ENCODE assay signal across 9 cellular contexts in the genomic region with DNA sequence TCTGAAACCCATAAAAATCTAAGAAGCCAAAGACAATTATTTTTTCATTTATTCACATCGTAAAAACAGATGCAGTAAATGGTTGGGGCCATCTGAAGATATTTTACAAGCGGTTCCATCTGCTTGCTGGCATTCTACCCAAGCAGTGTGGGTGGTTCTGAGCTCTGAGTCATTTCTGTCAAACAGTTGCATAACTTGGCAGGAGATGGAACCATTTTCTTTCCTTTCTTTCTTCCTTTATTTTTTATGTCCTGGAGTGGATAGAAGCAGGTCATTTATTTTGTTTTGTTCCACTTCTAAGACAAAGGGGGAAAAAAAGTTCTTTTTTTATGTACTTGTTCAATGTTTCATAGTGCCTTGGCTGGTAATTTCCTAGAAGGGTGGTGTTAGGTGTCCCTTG.
DNase-seq lines count a peak whose midpoint lies in the region; ATAC-seq and TF ChIP-seq lines count a peak whose summit lies in the region.
"Had no signal": no experiment of that assay in that cellular context is flagged by ENCODE, and none has a peak within 500 bp of the region (broad histone marks: within the 10 kb centered on the region; RNA-seq: fewer than 3 reads in every experiment).

No MANE protein-coding gene starts in this region.

- H3K36me3 ChIP-seq in body of pancreas (replicated peaks in 1 of 2; ENCODE audit: insufficient read depth in 1 of 2, low read depth in 2 of 2), result no peaks in the 10 kb centered on the region
- no peaks in the 10 kb centered on the region for H3K36me3 ChIP-seq in aorta (ENCODE audit: control insufficient read depth in 1 of 2, insufficient read depth in 2 of 2, low read length in 1 of 2)

- H3K9me3 Mint-ChIP-seq in natural killer cell treated with Interleukin-12 subunit alpha and Interleukin-12 subunit beta and Interleukin-15 and Interleukin-18, amount 100 ng/mL, for 72 hours, result peaks cover 11% of the 10 kb centered on the region

- H3K27me3 Mint-ChIP-seq in natural killer cell treated with Interleukin-12 subunit alpha and Interleukin-12 subunit beta and Interleukin-15 and Interleukin-18, amount 100 ng/mL, for 72 hours, result no peaks in the 10 kb centered on the region

- H3K27me3 ChIP-seq in body of pancreas, result no peaks in the 10 kb centered on the region
- H3K27me3 ChIP-seq in aorta (ENCODE audit: control insufficient read depth in 1 of 2, insufficient read depth in 2 of 2, low read length in 1 of 2), result no peaks in the 10 kb centered on the region

- no peak overlapping the region for H3K4me3 Mint-ChIP-seq in natural killer cell treated with Interleukin-12 subunit alpha and Interleukin-12 subunit beta and Interleukin-15 and Interleukin-18, amount 100 ng/mL, for 72 hours

- H3K27ac ChIP-seq in body of pancreas (no peak overlapping the region), aorta (ENCODE audit: low read depth in 1 of 2, low read length in 2 of 2) (no peak overlapping the region)

- no peaks in the 10 kb centered on the region for H3K9me3 ChIP-seq in body of pancreas
- H3K9me3 ChIP-seq in aorta (ENCODE audit: control insufficient read depth, low read length), result peaks cover 1% of the 10 kb centered on the region

- peaks cover 12% of the 10 kb centered on the region for H3K36me3 Mint-ChIP-seq in natural killer cell treated with Interleukin-12 subunit alpha and Interleukin-12 subunit beta and Interleukin-15 and Interleukin-18, amount 100 ng/mL, for 72 hours

- intact Hi-C loops in body of pancreas (cut with DNase I), result no loop called here
- intact Hi-C loops in aorta (cut with DNase I), result no loop called here

- H3K4me3 ChIP-seq in LNCaP clone FGC (ENCODE audit: low read depth, low read length), result no peak overlapping the region
- no peak overlapping the region for H3K4me3 ChIP-seq in body of pancreas
- no peak overlapping the region for H3K4me3 ChIP-seq in aorta (ENCODE audit: low read length in 2 of 2)

- H3K4me1 Mint-ChIP-seq in natural killer cell treated with Interleukin-12 subunit alpha and Interleukin-12 subunit beta and Interleukin-15 and Interleukin-18, amount 100 ng/mL, for 72 hours (ENCODE audit: low read depth in 2 of 2), result no peaks in the 10 kb centered on the region

- 25 to 35% methylated on average over 2 of the region's 2 CpGs for WGBS in body of pancreas, 2 donors
- WGBS in aorta, 2 donors, result 1 to 5% methylated on average over 2 of the region's 2 CpGs

- no peak for TF ChIP-seq POLR2A in body of pancreas (IDR thresholded peaks at IDR 0.05)

- DNase-seq in LNCaP clone FGC (ENCODE audit: low read depth) (peak; percentile 69), body of pancreas (peak in 2 of 4 donors; percentile 25 to 33), iris pigment epithelial cell (ENCODE audit: low read depth) (peak; percentile 34), aorta (peak in 1 of 2 donors; percentile 46)
- DNase-seq in natural killer cell treated with Interleukin-12 subunit alpha and Interleukin-12 subunit beta and Interleukin-15 and Interleukin-18, amount 100 ng/mL, for 72 hours (ENCODE audit: low spot score), result no peak
- DNase-seq: NCI-H1048; stimulated activated CD4-positive, alpha-beta T cell treated with anti-CD3 and anti-CD28 coated beads, Interleukin-12 subunit alpha, Interleukin-12 subunit beta, amount 100 ng/mL, for 4 hours had no signal

- no peaks in the 10 kb centered on the region for H3K4me1 ChIP-seq in body of pancreas
- no peaks in the 10 kb centered on the region for H3K4me1 ChIP-seq in aorta (ENCODE audit: control insufficient read depth in 1 of 2, insufficient read depth in 2 of 2, low read length in 2 of 2)

- no peak overlapping the region for H3K27ac Mint-ChIP-seq in natural killer cell treated with Interleukin-12 subunit alpha and Interleukin-12 subunit beta and Interleukin-15 and Interleukin-18, amount 100 ng/mL, for 72 hours

- no peak for TF ChIP-seq CTCF in LNCaP clone FGC (IDR thresholded peaks at IDR 0.05; ENCODE audit: control insufficient read depth, extremely low read depth, insufficient read depth)
- TF ChIP-seq CTCF in body of pancreas (IDR thresholded peaks at IDR 0.05), result no peak

- ATAC-seq in body of pancreas (peak; percentile 52), aorta (ENCODE audit: low FRiP score) (peak; percentile 51), HG02678 (IDR thresholded peaks at IDR 0.05; ENCODE audit: unreplicated experiment) (no peak), HG03280 (IDR thresholded peaks at IDR 0.05; ENCODE audit: unreplicated experiment) (no peak)
- no peak for ATAC-seq in natural killer cell treated with Interleukin-12 subunit alpha and Interleukin-12 subunit beta and Interleukin-15 and Interleukin-18, amount 100 ng/mL, for 72 hours

Comparison
In these comparisons a context has a peak if more than half of its experiments do, and no peak if none do; other contexts are left out.
1. ATAC-seq: peak in body of pancreas (single experiment) and aorta (single experiment); none in natural killer cell treated with Interleukin-12 subunit alpha and Interleukin-12 subunit beta and Interleukin-15 and Interleukin-18, amount 100 ng/mL, for 72 hours (0 of 2), HG02678 (single experiment) and HG03280 (single experiment).